In the genomic region with DNA sequence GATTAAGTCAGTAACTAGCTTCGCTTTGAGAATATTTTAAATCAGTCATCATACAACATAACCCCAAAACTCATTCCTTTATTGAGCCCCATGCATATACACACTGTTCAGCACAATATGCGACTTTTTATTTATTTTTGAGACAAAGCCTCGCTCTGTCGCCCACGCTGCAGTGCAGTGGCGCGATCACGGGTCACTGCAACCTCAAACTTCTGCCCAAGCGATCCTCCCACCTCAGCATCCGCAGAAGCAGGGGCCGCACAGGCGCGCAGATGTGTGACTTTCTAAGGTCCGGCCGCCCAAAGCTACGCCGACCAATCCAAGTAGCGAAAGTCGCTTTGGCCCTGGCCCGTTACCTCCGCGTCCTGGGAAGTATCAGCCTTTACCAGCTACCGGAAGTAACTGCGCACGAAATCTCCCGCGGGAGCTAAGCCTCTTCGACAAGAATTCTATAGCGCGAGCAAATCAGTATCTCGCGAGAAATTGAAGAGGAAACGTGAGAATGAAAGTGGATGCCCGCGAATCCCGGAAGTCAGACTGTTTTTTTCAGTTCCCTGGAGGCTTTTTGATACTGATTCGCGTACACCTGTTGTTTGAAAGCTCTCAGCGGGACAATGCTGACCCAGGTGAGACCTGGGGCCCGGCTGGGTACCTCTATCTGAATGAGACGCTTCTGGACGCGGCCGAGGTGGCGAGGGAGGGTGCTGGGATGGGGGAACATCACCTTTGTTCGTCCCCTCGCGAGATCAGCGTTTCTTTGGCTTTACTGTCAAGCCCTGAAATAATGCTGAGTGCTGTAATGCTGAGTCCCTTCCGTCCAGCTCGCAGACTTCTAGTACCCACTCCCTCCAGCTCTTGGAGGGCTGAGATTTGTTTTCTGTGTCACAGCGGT, we compare ENCODE assay signal across 8 cellular contexts. TPM values are rescaled to one million over a fixed set of nuclear protein-coding genes. Genes with fewer than 3 reads are reported as not detected.
A peak's percentile ranks its signal among the peaks of the same experiment; 100 is the strongest.
DNase-seq lines count a peak whose midpoint lies in the region; ATAC-seq and TF ChIP-seq lines count a peak whose summit lies in the region.

Gene DHFR2, minus strand, starts transcription at position 404 of the 892 bp plus-strand sequence. CDS start 1,405 bp downstream, outside the sequence.
Gene NSUN3, plus strand, starts transcription at position 549 of the 892 bp plus-strand sequence. Its CDS starts 66 bp downstream, at position 615.

- no peaks in the 10 kb centered on the region for H3K27me3 Mint-ChIP-seq in naive B cell

- H3K27me3 ChIP-seq in fibroblast of lung (ENCODE audit: control insufficient read depth, insufficient read depth, low read length): no peaks in the 10 kb centered on the region

- no peaks in the 10 kb centered on the region for H4K20me1 ChIP-seq in fibroblast of lung (ENCODE audit: control insufficient read depth, extremely low read depth, insufficient read depth, low read length)

- no peak for TF ChIP-seq CTCF in fibroblast of lung (conservative IDR thresholded peaks at IDR 0.05 in 1 of 2, IDR thresholded peaks at IDR 0.05 in 1 of 2; ENCODE audit: low read depth in 1 of 2, low read length in 2 of 2)

- DNase-seq in EH (ENCODE audit: low read depth): peak; percentile 99
- DNase-seq in GOT3 (lab: John Stamatoyannopoulos, UW): peak; percentile 79
- DNase-seq in LHCN-M2 (ENCODE audit: low read depth): peak; percentile 98
- DNase-seq in RPMI7951 (ENCODE audit: low read depth): peak; percentile 99
- DNase-seq in activated T-helper 1 cell treated with anti-CD3 and anti-CD28 coated beads, Interleukin-2, amount 50 U/mL, for 16 hours (ENCODE audit: low read depth in 1 of 2, low spot score in 1 of 2): peak; percentile 55 to 69
- peak; percentile 98 to 99 for DNase-seq in fibroblast of lung (ENCODE audit: low read depth in 2 of 2)
- peak; percentile 89 for DNase-seq in naive B cell
- DNase-seq in stimulated activated effector memory CD8-positive, alpha-beta T cell treated with anti-CD3 and anti-CD28 coated beads, Interleukin-12 subunit alpha, Interleukin-12 subunit beta, amount 100 ng/mL, for 72 hours (ENCODE audit: low spot score in 2 of 2): peak; percentile 72 to 90

- no peaks in the 10 kb centered on the region for H3K9me3 ChIP-seq in fibroblast of lung (ENCODE audit: control insufficient read depth, insufficient read depth, low read depth, low read length)

- peak within 1 kb of the TSS; percentile 85 for H2AFZ ChIP-seq in fibroblast of lung (ENCODE audit: low read length)

- peak within 1 kb of the TSS; percentile 76 to 95 (median 91) for H3K4me3 ChIP-seq in fibroblast of lung (replicated peaks in 1 of 4; ENCODE audit: control extremely low read depth in 1 of 4, insufficient read depth in 1 of 4, low read depth in 3 of 4, low read length in 4 of 4)

- H3K9ac ChIP-seq in fibroblast of lung (ENCODE audit: insufficient read depth, low read length): peak within 1 kb of the TSS; percentile 95

- peak; percentile 88 for ATAC-seq in naive B cell (ENCODE audit: low read depth in 2 of 2)
- ATAC-seq in stimulated activated effector memory CD8-positive, alpha-beta T cell treated with anti-CD3 and anti-CD28 coated beads, Interleukin-12 subunit alpha, Interleukin-12 subunit beta, amount 100 ng/mL, for 72 hours: peak; percentile 89

- peak within 1 kb of the TSS; percentile 96 to 100 (median 99) for H3K4me3 Mint-ChIP-seq in naive B cell
- H3K4me3 Mint-ChIP-seq in stimulated activated effector memory CD8-positive, alpha-beta T cell treated with anti-CD3 and anti-CD28 coated beads, Interleukin-12 subunit alpha, Interleukin-12 subunit beta, amount 100 ng/mL, for 72 hours: peak within 1 kb of the TSS; percentile 95

- peak within 1 kb of the TSS; percentile 95 for H3K27ac ChIP-seq in fibroblast of lung (ENCODE audit: insufficient read depth, low read length)

- H3K27ac Mint-ChIP-seq in naive B cell: peak within 1 kb of the TSS; percentile 99 to 100 (median 100)
- peak within 1 kb of the TSS; percentile 100 for H3K27ac Mint-ChIP-seq in stimulated activated effector memory CD8-positive, alpha-beta T cell treated with anti-CD3 and anti-CD28 coated beads, Interleukin-12 subunit alpha, Interleukin-12 subunit beta, amount 100 ng/mL, for 72 hours

- no peaks in the 10 kb centered on the region for H3K36me3 ChIP-seq in fibroblast of lung (ENCODE audit: control insufficient read depth, insufficient read depth, low read length)

- H3K9me3 Mint-ChIP-seq in naive B cell: peaks cover 0 to 2% (median 0%) of the 10 kb centered on the region in 7 donors
- no peaks in the 10 kb centered on the region for H3K9me3 Mint-ChIP-seq in stimulated activated effector memory CD8-positive, alpha-beta T cell treated with anti-CD3 and anti-CD28 coated beads, Interleukin-12 subunit alpha, Interleukin-12 subunit beta, amount 100 ng/mL, for 72 hours

- peak within 1 kb of the TSS; percentile 95 for H3K4me2 ChIP-seq in fibroblast of lung (ENCODE audit: extremely low read depth, insufficient read depth, low read length)

- H3K79me2 ChIP-seq in fibroblast of lung (ENCODE audit: control insufficient read depth, insufficient read depth, low read length): peaks cover 15% of the 10 kb centered on the region

- H3K4me1 Mint-ChIP-seq in naive B cell: peaks cover 33 to 51% (median 36%) of the 10 kb centered on the region in 3 donors
- H3K4me1 Mint-ChIP-seq in stimulated activated effector memory CD8-positive, alpha-beta T cell treated with anti-CD3 and anti-CD28 coated beads, Interleukin-12 subunit alpha, Interleukin-12 subunit beta, amount 100 ng/mL, for 72 hours: peaks cover 37% of the 10 kb centered on the region

- peaks cover 13 to 16% of the 10 kb centered on the region in 2 donors for H3K36me3 Mint-ChIP-seq in naive B cell
- peaks cover 79% of the 10 kb centered on the region for H3K36me3 Mint-ChIP-seq in stimulated activated effector memory CD8-positive, alpha-beta T cell treated with anti-CD3 and anti-CD28 coated beads, Interleukin-12 subunit alpha, Interleukin-12 subunit beta, amount 100 ng/mL, for 72 hours

- H3K4me1 ChIP-seq in fibroblast of lung (ENCODE audit: control insufficient read depth, extremely low read depth, insufficient read depth, low read length): no peaks in the 10 kb centered on the region

RNA-seq across cellular contexts. Expression of gene DHFR2, which starts in this region (rescaled TPM):
- total RNA-seq in LHCN-M2 (2014; rRNA removed) (3.5 and 4.2 TPM in 2 replicates), fibroblast of lung (6.9 and 7.2 TPM in 2 replicates)
- 1.5 TPM for polyA plus RNA-seq in LHCN-M2 (2012)
- total RNA-seq in RPMI7951 (2014; rRNA removed; shearing (Covaris generic)): 4.0 and 4.6 TPM in 2 replicates
- polyA plus RNA-seq in fibroblast of lung (2.7 and 4.3 TPM in 2 replicates), naive B cell (ENCODE audit: low read depth in 6 of 6) (1 to 10 TPM; 1.8 to 4.6 (median 3.1) TPM)
- 2.9 and 3.8 TPM in 2 replicates for polyA plus RNA-seq in fibroblast of lung (2012)
- 0.67 and 2.7 TPM in 2 replicates for polyA minus RNA-seq in fibroblast of lung (ENCODE audit: low replicate concordance)

RNA-seq across cellular contexts. Expression of gene NSUN3, which starts in this region (rescaled TPM):
- total RNA-seq in LHCN-M2 (2014; rRNA removed) (8.5 and 9.0 TPM in 2 replicates), fibroblast of lung (13.4 and 23.1 TPM in 2 replicates)
- polyA plus RNA-seq in LHCN-M2 (2012): 3.7 TPM
- total RNA-seq in RPMI7951 (2014; rRNA removed; shearing (Covaris generic)): 9.7 and 12.3 TPM in 2 replicates
- polyA plus RNA-seq in fibroblast of lung (6.1 and 6.2 TPM in 2 replicates), naive B cell (ENCODE audit: low read depth in 6 of 6) (10 to 100 TPM; 12.0 to 17.9 (median 14.9) TPM)
- 7.0 and 7.9 TPM in 2 replicates for polyA plus RNA-seq in fibroblast of lung (2012)
- polyA minus RNA-seq in fibroblast of lung (ENCODE audit: low replicate concordance): 3.7 and 14.2 TPM in 2 replicates

Comparison
In these comparisons a context has a peak if more than half of its experiments do, and no peak if none do; other contexts are left out.
1. Peak in every context shown above with its lines: DNase-seq, ATAC-seq, H3K4me3 ChIP-seq and H3K27ac ChIP-seq.